10 cellular contexts compared by ENCODE assay signal in genomic region chr2:109516445-109517117, GRCh38.
DNase-seq lines count a peak whose midpoint lies in the region; ATAC-seq, FAIRE-seq and TF ChIP-seq lines count a peak whose summit lies in the region.
"Had no signal": no experiment of that assay in that cellular context is flagged by ENCODE, and none has a peak within 500 bp of the region (broad histone marks: within the 10 kb centered on the region; RNA-seq: fewer than 3 reads in every experiment).

No MANE protein-coding gene starts in this region.

- POLR2A ChIA-PET in A673 (lab: Charles Lee; ENCODE audit: low non-redundant PET): no interaction called here

- FAIRE-seq in GM12891 (lab: Jason Lieb, UNC): no peak

- no peak overlapping the region for H3K27ac ChIP-seq in A673 (ENCODE audit: low read depth, low read length, poor library complexity, severe bottlenecking)
- H3K27ac ChIP-seq in parathyroid adenoma: no peak overlapping the region
- H3K27ac ChIP-seq: epithelial cell of prostate had no signal

- H3K36me3 ChIP-seq in A673 (ENCODE audit: insufficient read depth, low read length, poor library complexity, severe bottlenecking) (no peaks in the 10 kb centered on the region), NT2/D1 (ENCODE audit: insufficient read depth, insufficient read length, low read length) (no peaks in the 10 kb centered on the region), parathyroid adenoma (ENCODE audit: control insufficient read depth, insufficient read depth, low read length) (no peaks in the 10 kb centered on the region)

- H3K36me3 Mint-ChIP-seq in endothelial cell (ENCODE audit: low read depth, unreplicated experiment): no peaks in the 10 kb centered on the region

- peaks cover 6% of the 10 kb centered on the region for H3K27me3 Mint-ChIP-seq in endothelial cell (ENCODE audit: unreplicated experiment)
- H3K27me3 Mint-ChIP-seq: stimulated activated naive CD8-positive, alpha-beta T cell treated with anti-CD3 and anti-CD28 coated beads, Interleukin-15, Interleukin-2, amounts not matched to agents 100 ng/mL and 50 ng/mL, for 24 hours had no signal

- no peaks in the 10 kb centered on the region for H3K4me1 Mint-ChIP-seq in endothelial cell (ENCODE audit: unreplicated experiment)

- no peak overlapping the region for H3K4me3 Mint-ChIP-seq in endothelial cell (ENCODE audit: unreplicated experiment)
- H3K4me3 Mint-ChIP-seq: stimulated activated naive CD8-positive, alpha-beta T cell treated with anti-CD3 and anti-CD28 coated beads, Interleukin-15, Interleukin-2, amounts not matched to agents 100 ng/mL and 50 ng/mL, for 24 hours had no signal

- intact Hi-C loops in A673 (cut with micrococcal nuclease; ENCODE audit: unreplicated experiment): loop anchor here (10.0 kb wide), 1 partner anchor 662 kb away; no protein-coding TSS in a partner anchor

- no peaks in the 10 kb centered on the region for H3K9me3 ChIP-seq in A673 (ENCODE audit: low read depth, low read length, poor library complexity, severe bottlenecking)
- H3K9me3 ChIP-seq in NT2/D1 (ENCODE audit: insufficient read depth, low read length): no peaks in the 10 kb centered on the region
- H3K9me3 ChIP-seq in parathyroid adenoma (ENCODE audit: control insufficient read depth, low read length): no peaks in the 10 kb centered on the region

- no peak overlapping the region for H3K4me2 ChIP-seq in parathyroid adenoma (ENCODE audit: low read length)

- H3K79me2 ChIP-seq in parathyroid adenoma: no peaks in the 10 kb centered on the region

- H3K27me3 ChIP-seq in A673 (replicated peaks; ENCODE audit: insufficient read depth, low read depth, low read length, poor library complexity) (no peaks in the 10 kb centered on the region), NT2/D1 (ENCODE audit: insufficient read depth, insufficient read length) (peaks cover 9% of the 10 kb centered on the region), parathyroid adenoma (ENCODE audit: control insufficient read depth, insufficient read depth, low read length) (no peaks in the 10 kb centered on the region)

- BruUV-seq in A673 (replicated peaks; lab: Mats Ljungman, UMichigan): no TSS peak

- no peaks in the 10 kb centered on the region for H3K9me3 Mint-ChIP-seq in endothelial cell (ENCODE audit: unreplicated experiment)
- H3K9me3 Mint-ChIP-seq: stimulated activated naive CD8-positive, alpha-beta T cell treated with anti-CD3 and anti-CD28 coated beads, Interleukin-15, Interleukin-2, amounts not matched to agents 100 ng/mL and 50 ng/mL, for 24 hours had no signal

- no peak for TF ChIP-seq POLR2A in GM12891 (IDR thresholded peaks at IDR 0.05; ENCODE audit: low read depth, low read length)

- peak; percentile 70 for TF ChIP-seq CTCF in A673 (conservative IDR thresholded peaks at IDR 0.05; ENCODE audit: low read depth, low read length)
- TF ChIP-seq CTCF in GM12865 (IDR thresholded peaks at IDR 0.05; ENCODE audit: insufficient read depth, low read depth, low read length, missing control alignments): peak; percentile 65
- peak; percentile 45 for TF ChIP-seq CTCF in endothelial cell (IDR thresholded peaks at IDR 0.05; ENCODE audit: unreplicated experiment)
- peak; percentile 19 for TF ChIP-seq CTCF in parathyroid adenoma (IDR thresholded peaks at IDR 0.05)

- H3K4me1 ChIP-seq in A673 (ENCODE audit: insufficient read depth, low read length, poor library complexity, severe bottlenecking): no peaks in the 10 kb centered on the region
- H3K4me1 ChIP-seq in NT2/D1 (ENCODE audit: insufficient read depth, insufficient read length): peaks cover 8% of the 10 kb centered on the region
- no peaks in the 10 kb centered on the region for H3K4me1 ChIP-seq in parathyroid adenoma

- DNase-seq in A673 (ENCODE audit: low spot score) (peak; percentile 39), GM12865 (ENCODE audit: low read depth) (peak; percentile 53), NT2/D1 (ENCODE audit: low read depth, low spot score) (peak; percentile 66), endothelial cell (ENCODE audit: low spot score) (peak; percentile 86), GM12891 (ENCODE audit: insufficient read length, low spot score) (no peak)

- H3K4me3 ChIP-seq in A673 (ENCODE audit: low read depth, low read length, poor library complexity, severe bottlenecking) (no peak overlapping the region), GM12865 (ENCODE audit: low read depth, low read length) (no peak overlapping the region), NT2/D1 (ENCODE audit: insufficient read length, low read depth) (no peak overlapping the region), parathyroid adenoma (ENCODE audit: low read depth, low read length) (no peak overlapping the region)

- H3K9ac ChIP-seq in NT2/D1 (ENCODE audit: insufficient read length, low read depth): peak overlapping the region; percentile 36
- H3K9ac ChIP-seq in parathyroid adenoma: no peak overlapping the region

- no peak overlapping the region for H2AFZ ChIP-seq in parathyroid adenoma

- ATAC-seq in GM21529 (IDR thresholded peaks at IDR 0.05; ENCODE audit: unreplicated experiment) (no peak), GM19463 (IDR thresholded peaks at IDR 0.05; ENCODE audit: unreplicated experiment) (no peak)

- CTCF ChIA-PET in A673 (lab: Charles Lee): no interaction called here

- no peak overlapping the region for H3K27ac Mint-ChIP-seq in endothelial cell (ENCODE audit: unreplicated experiment)
- H3K27ac Mint-ChIP-seq: stimulated activated naive CD8-positive, alpha-beta T cell treated with anti-CD3 and anti-CD28 coated beads, Interleukin-15, Interleukin-2, amounts not matched to agents 100 ng/mL and 50 ng/mL, for 24 hours had no signal

TF ChIP-seq in GM12891, 5 proteins besides CTCF, POLR2A, EP300 and RAD21:
- TF ChIP-seq TAF1 (IDR thresholded peaks at IDR 0.05; ENCODE audit: low read depth, low read length) (no peak), PAX5 (IDR thresholded peaks at IDR 0.05; ENCODE audit: insufficient read depth, low read length, severe bottlenecking) (no peak), POU2F2 (IDR thresholded peaks at IDR 0.05; ENCODE audit: low read depth, low read length) (no peak)

Comparison
In these comparisons a context has a peak if more than half of its experiments do, and no peak if none do; other contexts are left out.
1. CTCF ChIP-seq: peak in every context shown above with its lines; median percentile 70 in A673; 65 in GM12865; 45 in endothelial cell; 19 in parathyroid adenoma.